9 cellular contexts compared by ENCODE assay signal in genomic region chr6:43951063-43951755, GRCh38.
A peak's percentile ranks its signal among the peaks of the same experiment; 100 is the strongest.
DNase-seq lines count a peak whose midpoint lies in the region; ATAC-seq and TF ChIP-seq lines count a peak whose summit lies in the region.
"Had no signal": no experiment of that assay in that cellular context is flagged by ENCODE, and none has a peak within 500 bp of the region (broad histone marks: within the 10 kb centered on the region; RNA-seq: fewer than 3 reads in every experiment).

No MANE protein-coding gene starts in this region.

- DNase-seq in COLO668 (lab: John Stamatoyannopoulos, UW; ENCODE audit: unreplicated experiment) = peak; percentile 39
- DNase-seq in HT1080 (ENCODE audit: low read depth) = peak; percentile 20
- peak; percentile 58 for DNase-seq in hepatic stellate cell (ENCODE audit: low spot score)
- DNase-seq in HPDE6-E6E7 (ENCODE audit: extremely low spot score) = no peak

- peak; percentile 64 for ATAC-seq in stimulated activated memory B cell treated with anti-CD40 and anti-IgM and Interleukin-4, amounts not matched to agents 10 μg/mL and 1 μg/mL and 100 μg/mL, for 72 hours
- ATAC-seq in GM18873 (IDR thresholded peaks at IDR 0.05; ENCODE audit: low FRiP score, unreplicated experiment) = no peak
- ATAC-seq in GM18858 (IDR thresholded peaks at IDR 0.05; ENCODE audit: unreplicated experiment) = no peak

- H3K36me3 Mint-ChIP-seq in stimulated activated memory B cell treated with anti-CD40 and anti-IgM and Interleukin-4, amounts not matched to agents 10 μg/mL and 1 μg/mL and 100 μg/mL, for 72 hours = peaks cover 2% of the 10 kb centered on the region

- H3K4me1 Mint-ChIP-seq in stimulated activated memory B cell treated with anti-CD40 and anti-IgM and Interleukin-4, amounts not matched to agents 10 μg/mL and 1 μg/mL and 100 μg/mL, for 72 hours = no peaks in the 10 kb centered on the region
- H3K4me1 Mint-ChIP-seq: central memory CD8-positive, alpha-beta T cell had no signal

- peaks cover 30% of the 10 kb centered on the region for H3K27me3 Mint-ChIP-seq in stimulated activated memory B cell treated with anti-CD40 and anti-IgM and Interleukin-4, amounts not matched to agents 10 μg/mL and 1 μg/mL and 100 μg/mL, for 72 hours

- H3K9me3 Mint-ChIP-seq in stimulated activated memory B cell treated with anti-CD40 and anti-IgM and Interleukin-4, amounts not matched to agents 10 μg/mL and 1 μg/mL and 100 μg/mL, for 72 hours = peaks cover 9% of the 10 kb centered on the region

- no peak overlapping the region for H3K27ac Mint-ChIP-seq in stimulated activated memory B cell treated with anti-CD40 and anti-IgM and Interleukin-4, amounts not matched to agents 10 μg/mL and 1 μg/mL and 100 μg/mL, for 72 hours

- peak; percentile 87 for TF ChIP-seq CTCF in VCaP (conservative IDR thresholded peaks at IDR 0.05)

- H3K4me3 Mint-ChIP-seq in stimulated activated memory B cell treated with anti-CD40 and anti-IgM and Interleukin-4, amounts not matched to agents 10 μg/mL and 1 μg/mL and 100 μg/mL, for 72 hours = no peak overlapping the region
- H3K4me3 Mint-ChIP-seq: central memory CD8-positive, alpha-beta T cell had no signal

- no peak overlapping the region; the same call in 1 of the 2 replicates for H3K27ac ChIP-seq in VCaP
